25 cellular contexts compared by ENCODE assay signal in genomic region chr5:178194026-178194425, GRCh38. TPM values are rescaled to one million over a fixed set of nuclear protein-coding genes. Genes with fewer than 3 reads are reported as not detected.
DNase-seq lines count a peak whose midpoint lies in the region; ATAC-seq and TF ChIP-seq lines count a peak whose summit lies in the region.
"Had no signal": no experiment of that assay in that cellular context is flagged by ENCODE, and none has a peak within 500 bp of the region (broad histone marks: within the 10 kb centered on the region; RNA-seq: fewer than 3 reads in every experiment).

No MANE protein-coding gene starts in this region.

- POLR2A ChIA-PET in activated naive CD8-positive, alpha-beta T cell treated with anti-CD3 and anti-CD28 coated beads, Interleukin-2, amount 10 ng/mL, durations not matched to agents 7 days and 5 days (lab: Charles Lee) = interaction anchor here (0.7 to 1.4 kb wide), 2 partner anchors 10 to 11 kb away, joined by 3 to 9 read pairs; partner anchors contain the start of gene HNRNPAB

- TF ChIP-seq CTCF in Loucy (conservative IDR thresholded peaks at IDR 0.05; ENCODE audit: low read length) = no peak
- TF ChIP-seq CTCF in smooth muscle cell (IDR thresholded peaks at IDR 0.05; ENCODE audit: borderline replicate concordance, insufficient read depth, poor library complexity, severe bottlenecking) = no peak

- 62% methylated on average over 7 of the region's 7 CpGs for WGBS in smooth muscle cell (ENCODE audit: low lambda C conversion rate)

- H3F3A ChIP-seq in Loucy (ENCODE audit: low read depth) = no peaks in the 10 kb centered on the region
- no peaks in the 10 kb centered on the region for H3F3A ChIP-seq in smooth muscle cell (ENCODE audit: low read depth)

- H3K79me2 ChIP-seq in Loucy (ENCODE audit: insufficient read depth, low read length) (no peaks in the 10 kb centered on the region), smooth muscle cell (ENCODE audit: low read depth) (no peaks in the 10 kb centered on the region)

- H3K4me1 Mint-ChIP-seq in activated naive CD8-positive, alpha-beta T cell treated with anti-CD3 and anti-CD28 coated beads, Interleukin-2, amount 10 ng/mL, durations not matched to agents 7 days and 5 days = peaks cover 16% of the 10 kb centered on the region
- H3K4me1 Mint-ChIP-seq in activated naive CD8-positive, alpha-beta T cell treated with anti-CD3 and anti-CD28 coated beads for 36 hours = peaks cover 17% of the 10 kb centered on the region
- peaks cover 13% of the 10 kb centered on the region for H3K4me1 Mint-ChIP-seq in activated naive CD8-positive, alpha-beta T cell treated with anti-CD3 and anti-CD28 coated beads, Interleukin-2, amount 50 U/mL, for 24 hours
- H3K4me1 Mint-ChIP-seq: activated T-helper 17 cell treated with anti-CD3 and anti-CD28 coated beads, Interleukin-2, amount 50 U/mL, for 72 hours; mesothelial cell of epicardium; stimulated activated naive B cell treated with anti-CD40 and anti-IgM and Interleukin-4, amounts not matched to agents 10 μg/mL and 1 μg/mL and 100 μg/mL, for 72 hours had no signal

- peak overlapping the region; percentile 86 for H2AFZ ChIP-seq in Loucy (ENCODE audit: low read length)
- no peak overlapping the region for H2AFZ ChIP-seq in smooth muscle cell (ENCODE audit: low read depth)
- H2AFZ ChIP-seq: PC-9 had no signal

- peaks cover 4% of the 10 kb centered on the region for H3K36me3 Mint-ChIP-seq in activated naive CD8-positive, alpha-beta T cell treated with anti-CD3 and anti-CD28 coated beads, Interleukin-2, amount 10 ng/mL, durations not matched to agents 7 days and 5 days
- peaks cover 2% of the 10 kb centered on the region for H3K36me3 Mint-ChIP-seq in activated naive CD8-positive, alpha-beta T cell treated with anti-CD3 and anti-CD28 coated beads for 36 hours
- H3K36me3 Mint-ChIP-seq in activated naive CD8-positive, alpha-beta T cell treated with anti-CD3 and anti-CD28 coated beads, Interleukin-2, amount 50 U/mL, for 24 hours (ENCODE audit: low read depth) = no peaks in the 10 kb centered on the region
- H3K36me3 Mint-ChIP-seq: CD8-positive, alpha-beta T cell; stimulated activated naive B cell treated with anti-CD40 and anti-IgM and Interleukin-4, amounts not matched to agents 10 μg/mL and 1 μg/mL and 100 μg/mL, for 72 hours had no signal

- peak overlapping the region; percentile 76 for H3K4me2 ChIP-seq in Loucy (ENCODE audit: low read depth, low read length, poor library complexity, severe bottlenecking)
- no peak overlapping the region for H3K4me2 ChIP-seq in smooth muscle cell
- H3K4me2 ChIP-seq: PC-9 had no signal

- no peak overlapping the region for H3K27ac ChIP-seq in smooth muscle cell (ENCODE audit: low read depth)
- H3K27ac ChIP-seq: body of pancreas, PC-9, SJCRH30, thyroid gland had no signal

- H3K9me2 ChIP-seq in Loucy (replicated peaks; ENCODE audit: low read depth, low read length) = no peaks in the 10 kb centered on the region

- H3K36me3 ChIP-seq in Loucy (ENCODE audit: insufficient read depth, low read length) (no peaks in the 10 kb centered on the region), smooth muscle cell (ENCODE audit: low read depth) (no peaks in the 10 kb centered on the region)
- H3K36me3 ChIP-seq: SJCRH30, thyroid gland had no signal

- H4K20me1 ChIP-seq in Loucy (ENCODE audit: insufficient read depth, low read length, poor library complexity, severe bottlenecking) (no peaks in the 10 kb centered on the region), smooth muscle cell (ENCODE audit: low read depth) (no peaks in the 10 kb centered on the region)

- H3K4me3 ChIP-seq in Loucy (ENCODE audit: low read length, poor library complexity, severe bottlenecking) = peak overlapping the region; percentile 43
- no peak overlapping the region for H3K4me3 ChIP-seq in smooth muscle cell
- H3K4me3 ChIP-seq: body of pancreas, PC-9, SJCRH30, thyroid gland had no signal

- H3K9me3 ChIP-seq in Loucy (ENCODE audit: insufficient read depth, low read depth, low read length) = no peaks in the 10 kb centered on the region
- no peaks in the 10 kb centered on the region for H3K9me3 ChIP-seq in smooth muscle cell (replicated peaks; ENCODE audit: low read depth)
- H3K9me3 ChIP-seq: body of pancreas, SJCRH30, thyroid gland had no signal

- peak overlapping the region; percentile 18 for H3K4me3 Mint-ChIP-seq in activated naive CD8-positive, alpha-beta T cell treated with anti-CD3 and anti-CD28 coated beads, Interleukin-2, amount 10 ng/mL, durations not matched to agents 7 days and 5 days
- H3K4me3 Mint-ChIP-seq in activated naive CD8-positive, alpha-beta T cell treated with anti-CD3 and anti-CD28 coated beads for 36 hours = no peak overlapping the region
- no peak overlapping the region for H3K4me3 Mint-ChIP-seq in activated naive CD8-positive, alpha-beta T cell treated with anti-CD3 and anti-CD28 coated beads, Interleukin-2, amount 50 U/mL, for 24 hours
- H3K4me3 Mint-ChIP-seq: activated T-helper 17 cell treated with anti-CD3 and anti-CD28 coated beads, Interleukin-2, amount 50 U/mL, for 72 hours; mesothelial cell of epicardium; stimulated activated naive B cell treated with anti-CD40 and anti-IgM and Interleukin-4, amounts not matched to agents 10 μg/mL and 1 μg/mL and 100 μg/mL, for 72 hours had no signal

- no peak overlapping the region for H3K27ac Mint-ChIP-seq in activated naive CD8-positive, alpha-beta T cell treated with anti-CD3 and anti-CD28 coated beads, Interleukin-2, amount 10 ng/mL, durations not matched to agents 7 days and 5 days
- H3K27ac Mint-ChIP-seq in activated naive CD8-positive, alpha-beta T cell treated with anti-CD3 and anti-CD28 coated beads for 36 hours = no peak overlapping the region
- H3K27ac Mint-ChIP-seq in activated naive CD8-positive, alpha-beta T cell treated with anti-CD3 and anti-CD28 coated beads, Interleukin-2, amount 50 U/mL, for 24 hours = no peak overlapping the region
- H3K27ac Mint-ChIP-seq: activated T-helper 17 cell treated with anti-CD3 and anti-CD28 coated beads, Interleukin-2, amount 50 U/mL, for 72 hours; mesothelial cell of epicardium; stimulated activated naive B cell treated with anti-CD40 and anti-IgM and Interleukin-4, amounts not matched to agents 10 μg/mL and 1 μg/mL and 100 μg/mL, for 72 hours had no signal

- peak overlapping the region; percentile 59 for H3K9ac ChIP-seq in Loucy (ENCODE audit: low read depth, low read length, poor library complexity, severe bottlenecking)
- H3K9ac ChIP-seq in smooth muscle cell (ENCODE audit: low read depth) = no peak overlapping the region

- peaks cover 17% of the 10 kb centered on the region for H3K4me1 ChIP-seq in Loucy (ENCODE audit: insufficient read depth, low read length, poor library complexity, severe bottlenecking)
- H3K4me1 ChIP-seq in smooth muscle cell (ENCODE audit: low read depth) = peaks cover 7% of the 10 kb centered on the region
- H3K4me1 ChIP-seq: body of pancreas, SJCRH30, thyroid gland had no signal

- peaks cover 26% of the 10 kb centered on the region for H3K27me3 Mint-ChIP-seq in activated naive CD8-positive, alpha-beta T cell treated with anti-CD3 and anti-CD28 coated beads, Interleukin-2, amount 10 ng/mL, durations not matched to agents 7 days and 5 days
- H3K27me3 Mint-ChIP-seq in activated naive CD8-positive, alpha-beta T cell treated with anti-CD3 and anti-CD28 coated beads for 36 hours = peaks cover 26% of the 10 kb centered on the region
- peaks cover 19% of the 10 kb centered on the region for H3K27me3 Mint-ChIP-seq in activated naive CD8-positive, alpha-beta T cell treated with anti-CD3 and anti-CD28 coated beads, Interleukin-2, amount 50 U/mL, for 24 hours

- no peaks in the 10 kb centered on the region for H3K27me3 ChIP-seq in Loucy (ENCODE audit: insufficient read depth, low read length, poor library complexity, severe bottlenecking)
- no peaks in the 10 kb centered on the region for H3K27me3 ChIP-seq in smooth muscle cell (ENCODE audit: low read depth)
- H3K27me3 ChIP-seq: thyroid gland had no signal

- ATAC-seq in activated naive CD8-positive, alpha-beta T cell treated with anti-CD3 and anti-CD28 coated beads, Interleukin-2, amount 10 ng/mL, durations not matched to agents 7 days and 5 days (ENCODE audit: low read depth) = peak; percentile 75
- ATAC-seq in activated naive CD8-positive, alpha-beta T cell treated with anti-CD3 and anti-CD28 coated beads, Interleukin-2, amount 50 U/mL, for 24 hours = peak; percentile 47
- peak; percentile 41 for ATAC-seq in stimulated activated naive CD8-positive, alpha-beta T cell treated with anti-CD3 and anti-CD28 coated beads, Interleukin-15, Interleukin-2, amounts not matched to agents 100 U/mL and 50 U/mL, for 24 hours
- ATAC-seq: activated T-helper 17 cell treated with anti-CD3 and anti-CD28 coated beads, Interleukin-2, amount 50 U/mL, for 72 hours; body of pancreas; stimulated activated naive B cell treated with anti-CD40 and anti-IgM and Interleukin-4, amounts not matched to agents 10 μg/mL and 1 μg/mL and 100 μg/mL, for 72 hours had no signal

- no peaks in the 10 kb centered on the region for H3K9me3 Mint-ChIP-seq in activated naive CD8-positive, alpha-beta T cell treated with anti-CD3 and anti-CD28 coated beads, Interleukin-2, amount 10 ng/mL, durations not matched to agents 7 days and 5 days
- no peaks in the 10 kb centered on the region for H3K9me3 Mint-ChIP-seq in activated naive CD8-positive, alpha-beta T cell treated with anti-CD3 and anti-CD28 coated beads for 36 hours
- H3K9me3 Mint-ChIP-seq in activated naive CD8-positive, alpha-beta T cell treated with anti-CD3 and anti-CD28 coated beads, Interleukin-2, amount 50 U/mL, for 24 hours = no peaks in the 10 kb centered on the region
- H3K9me3 Mint-ChIP-seq: activated T-helper 17 cell treated with anti-CD3 and anti-CD28 coated beads, Interleukin-2, amount 50 U/mL, for 72 hours; CD8-positive, alpha-beta T cell; stimulated activated naive B cell treated with anti-CD40 and anti-IgM and Interleukin-4, amounts not matched to agents 10 μg/mL and 1 μg/mL and 100 μg/mL, for 72 hours had no signal

- DNase-seq in activated naive CD8-positive, alpha-beta T cell treated with anti-CD3 and anti-CD28 coated beads, Interleukin-2, amount 10 ng/mL, durations not matched to agents 7 days and 5 days = no peak
- DNase-seq in activated naive CD8-positive, alpha-beta T cell treated with anti-CD3 and anti-CD28 coated beads for 36 hours = no peak
- no peak for DNase-seq in activated naive CD8-positive, alpha-beta T cell treated with anti-CD3 and anti-CD28 coated beads, Interleukin-2, amount 50 U/mL, for 24 hours
- peak; percentile 24 for DNase-seq in stimulated activated naive CD8-positive, alpha-beta T cell treated with anti-CD3 and anti-CD28 coated beads, Interleukin-15, Interleukin-2, amounts not matched to agents 100 U/mL and 50 U/mL, for 24 hours
- no peak for DNase-seq in kidney glomerular epithelial cell (lab: John Stamatoyannopoulos, UW)
- no peak for DNase-seq in smooth muscle cell (lab: John Stamatoyannopoulos, UW; ENCODE audit: unreplicated experiment)
- no peak for DNase-seq in hepatic stellate cell (ENCODE audit: low spot score)
- DNase-seq: ACHN; body of pancreas; CD8-positive, alpha-beta T cell; DMS53; NCI-H187; PC-9; SJCRH30; stimulated activated naive B cell treated with anti-CD40 and anti-IgM and Interleukin-4, amounts not matched to agents 10 μg/mL and 1 μg/mL and 100 μg/mL, for 72 hours; T-helper 2 cell; thyroid gland had no signal

RNA-seq across cellular contexts. Expression of gene GMCL2, which starts 6.9 kb away (rescaled TPM):
- total RNA-seq in activated naive CD8-positive, alpha-beta T cell treated with anti-CD3 and anti-CD28 coated beads, Interleukin-2, amount 10 ng/mL, durations not matched to agents 7 days and 5 days = not detected
- not detected for total RNA-seq in activated naive CD8-positive, alpha-beta T cell treated with anti-CD3 and anti-CD28 coated beads for 36 hours
- total RNA-seq in smooth muscle cell = 0.13 and 0.22 TPM in 2 replicates
- not detected in 2 replicates for polyA plus RNA-seq in smooth muscle cell
- total RNA-seq: activated CD8-positive, alpha-beta memory T cell treated with anti-CD3 and anti-CD28 coated beads for 36 hours; activated T-helper 17 cell treated with anti-CD3 and anti-CD28 coated beads, Interleukin-2, amount 50 U/mL, for 72 hours; body of pancreas; CD8-positive, alpha-beta T cell; glomerular endothelial cell; left lobe of liver; MCF 10A; mesothelial cell of epicardium; PC-9; SJCRH30; thyroid gland had no signal
- polyA plus RNA-seq: neural cell had no signal

RNA-seq across cellular contexts. Expression of gene HNRNPAB, which starts 10.3 kb away (rescaled TPM):
- 100 to 1,000 TPM; 183 to 198 TPM for total RNA-seq in activated naive CD8-positive, alpha-beta T cell treated with anti-CD3 and anti-CD28 coated beads, Interleukin-2, amount 10 ng/mL, durations not matched to agents 7 days and 5 days
- total RNA-seq in activated naive CD8-positive, alpha-beta T cell treated with anti-CD3 and anti-CD28 coated beads for 36 hours = 100 to 1,000 TPM; 599 to 600 TPM
- 79.3 and 83.0 TPM in 2 replicates for total RNA-seq in smooth muscle cell
- polyA plus RNA-seq in smooth muscle cell = 169 and 170 TPM in 2 replicates

RNA-seq across cellular contexts. Expression of gene PHYKPL, which starts 38.6 kb away (rescaled TPM):
- 100 to 1,000 TPM; 158 to 165 TPM for total RNA-seq in activated naive CD8-positive, alpha-beta T cell treated with anti-CD3 and anti-CD28 coated beads, Interleukin-2, amount 10 ng/mL, durations not matched to agents 7 days and 5 days
- 10 to 100 TPM; 47.4 to 54.8 TPM for total RNA-seq in activated naive CD8-positive, alpha-beta T cell treated with anti-CD3 and anti-CD28 coated beads for 36 hours
- 15.7 and 17.1 TPM in 2 replicates for total RNA-seq in smooth muscle cell
- 27.8 and 34.2 TPM in 2 replicates for polyA plus RNA-seq in smooth muscle cell

RNA-seq across cellular contexts. Expression of gene NHP2, which starts 40.3 kb away (rescaled TPM):
- total RNA-seq in activated naive CD8-positive, alpha-beta T cell treated with anti-CD3 and anti-CD28 coated beads, Interleukin-2, amount 10 ng/mL, durations not matched to agents 7 days and 5 days = 100 to 1,000 TPM; 113 to 124 TPM
- total RNA-seq in activated naive CD8-positive, alpha-beta T cell treated with anti-CD3 and anti-CD28 coated beads for 36 hours = 100 to 1,000 TPM; 349 to 354 TPM
- total RNA-seq in smooth muscle cell = 162 and 324 TPM in 2 replicates
- 166 and 167 TPM in 2 replicates for polyA plus RNA-seq in smooth muscle cell
